ENCODE assay signal across 1 cellular context in the genomic region with DNA sequence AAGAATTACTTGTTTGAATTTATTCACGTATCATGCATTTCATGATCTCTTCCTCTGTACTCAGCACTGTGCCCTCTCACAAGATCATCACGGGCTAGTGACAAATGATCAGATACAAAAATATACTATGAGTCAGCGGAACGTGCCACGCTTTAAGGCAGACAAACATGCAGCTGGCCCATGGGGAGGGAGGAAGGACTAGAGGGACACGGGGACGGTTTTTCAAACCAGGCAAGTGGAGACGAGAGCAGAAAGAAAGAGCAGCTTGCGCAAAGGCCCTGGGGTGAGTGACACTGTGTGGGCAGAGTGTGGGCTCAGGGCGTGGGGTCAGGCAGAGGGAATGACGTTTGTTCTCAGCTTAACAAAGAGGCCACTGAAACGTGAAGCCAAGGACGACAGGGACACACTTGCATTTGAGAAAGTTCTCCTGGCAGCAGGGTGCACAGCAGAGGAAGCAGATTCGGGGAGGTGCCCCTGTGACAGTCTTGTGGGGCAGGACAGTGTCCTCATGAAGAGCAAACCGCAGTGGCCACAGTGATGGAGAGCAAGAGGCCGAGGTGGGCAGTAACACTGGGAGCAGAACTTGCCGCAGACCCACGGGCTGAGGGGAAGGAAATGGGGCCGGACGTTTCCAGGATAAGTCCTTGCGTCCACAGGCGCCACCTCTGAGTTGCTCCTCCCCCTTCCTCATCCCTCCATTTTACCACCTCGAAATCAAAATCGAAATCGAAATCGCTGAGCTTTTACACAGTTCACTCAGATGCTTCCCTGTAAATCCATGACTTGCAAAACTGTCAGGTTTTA.
TF ChIP-seq lines count a peak whose summit lies in the region.

No MANE protein-coding gene starts in this region.

TF ChIP-seq in K562, 482 proteins besides CTCF, POLR2A, EP300 and RAD21 (continues in another document):
- TF ChIP-seq SOX6 (IDR thresholded peaks at IDR 0.05) (peak; percentile 51; the same call in 1 of the 2 replicates), NFRKB (IDR thresholded peaks at IDR 0.05; ENCODE audit: low read depth) (no peak), MAFK (IDR thresholded peaks at IDR 0.05; ENCODE audit: low read length) (peak; percentile 36; the same call in 1 of the 2 replicates), MEF2D (tag; conservative IDR thresholded peaks at IDR 0.05; ENCODE audit: low read depth) (peak; percentile 88), JUND (IDR thresholded peaks at IDR 0.05; ENCODE audit: borderline replicate concordance, low read depth, low read length) (peak; percentile 77; the same call in 1 of the 2 replicates), JUND (tag; IDR thresholded peaks at IDR 0.05; ENCODE audit: borderline replicate concordance, low read depth, low read length) (peak; percentile 63; the same call in 1 of the 3 replicates), ZNF134 (CRISPR knock-in tag; conservative IDR thresholded peaks at IDR 0.05) (no peak), NFE2 (IDR thresholded peaks at IDR 0.05; ENCODE audit: low read depth) (peak; percentile 86), FOXA1 (IDR thresholded peaks at IDR 0.05; ENCODE audit: borderline replicate concordance) (no peak), CREM (IDR thresholded peaks at IDR 0.05; ENCODE audit: low read depth) (0 out of 2 replicates have a peak, but pooled peaks have one; percentile 19), FOSL1 (tag; conservative IDR thresholded peaks at IDR 0.05) (peak; percentile 84), LEF1 (IDR thresholded peaks at IDR 0.05) (peak; percentile 65; the same call in 1 of the 2 replicates), C11orf30 (IDR thresholded peaks at IDR 0.05; ENCODE audit: low read depth) (peak; percentile 84), ZBTB17 (CRISPR knock-in tag; IDR thresholded peaks at IDR 0.05) (peak; percentile 99), ATF1 (CRISPR knock-in tag; IDR thresholded peaks at IDR 0.05) (no peak), ATF1 (tag; IDR thresholded peaks at IDR 0.05) (no peak), ARID1B (IDR thresholded peaks at IDR 0.05) (0 out of 2 replicates have a peak, but pooled peaks have one; percentile 7), SRSF3 (IDR thresholded peaks at IDR 0.05; ENCODE audit: insufficient read depth, low read length) (no peak), BCOR (IDR thresholded peaks at IDR 0.05) (peak; percentile 78), GABPB1 (CRISPR knock-in tag; IDR thresholded peaks at IDR 0.05) (0 out of 2 replicates have a peak, but pooled peaks have one; percentile 21), JUN (IDR thresholded peaks at IDR 0.05; ENCODE audit: borderline replicate concordance, low read depth, low read length) (peak; percentile 57; the same call in 1 of the 2 replicates), JUN (CRISPR knock-in tag; IDR thresholded peaks at IDR 0.05; ENCODE audit: borderline replicate concordance) (no peak), MAFG (tag; conservative IDR thresholded peaks at IDR 0.05) (peak; percentile 92), MAFF (IDR thresholded peaks at IDR 0.05; ENCODE audit: low read length) (peak; percentile 72), KDM1A (IDR thresholded peaks at IDR 0.05) (0 out of 4 replicates have a peak, but pooled peaks of 1 of the 2 experiments have one; percentile 9), ZNF316 (IDR thresholded peaks at IDR 0.05) (peak; percentile 88), CHD2 (IDR thresholded peaks at IDR 0.05; ENCODE audit: low read depth, low read length) (no peak), MEF2A (IDR thresholded peaks at IDR 0.05; ENCODE audit: control insufficient read depth, low read depth, low read length) (peak; percentile 81), MEIS2 (IDR thresholded peaks at IDR 0.05; ENCODE audit: partially characterized antibody) (peak; percentile 49), RBM25 (IDR thresholded peaks at IDR 0.05; ENCODE audit: low read depth, low read length, severe bottlenecking) (peak; percentile 65), POLR3G (IDR thresholded peaks at IDR 0.05; ENCODE audit: extremely low read depth, insufficient read length, insufficient replicate concordance) (no peak), PCBP1 (IDR thresholded peaks at IDR 0.05; ENCODE audit: low read depth, low read length, poor library complexity, severe bottlenecking) (no peak), GABPA (tag; conservative IDR thresholded peaks at IDR 0.05; ENCODE audit: low read depth) (0 out of 2 replicates have a peak, but pooled peaks have one; percentile 16), BHLHE40 (IDR thresholded peaks at IDR 0.05; ENCODE audit: low read length) (peak; percentile 89), SMARCA5 (IDR thresholded peaks at IDR 0.05) (peak; percentile 83; the same call in 1 of the 2 replicates)
- TF ChIP-seq, protein P1, sequence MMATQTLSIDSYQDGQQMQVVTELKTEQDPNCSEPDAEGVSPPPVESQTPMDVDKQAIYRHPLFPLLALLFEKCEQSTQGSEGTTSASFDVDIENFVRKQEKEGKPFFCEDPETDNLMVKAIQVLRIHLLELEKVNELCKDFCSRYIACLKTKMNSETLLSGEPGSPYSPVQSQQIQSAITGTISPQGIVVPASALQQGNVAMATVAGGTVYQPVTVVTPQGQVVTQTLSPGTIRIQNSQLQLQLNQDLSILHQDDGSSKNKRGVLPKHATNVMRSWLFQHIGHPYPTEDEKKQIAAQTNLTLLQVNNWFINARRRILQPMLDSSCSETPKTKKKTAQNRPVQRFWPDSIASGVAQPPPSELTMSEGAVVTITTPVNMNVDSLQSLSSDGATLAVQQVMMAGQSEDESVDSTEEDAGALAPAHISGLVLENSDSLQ (IDR thresholded peaks at IDR 0.05), result peak; percentile 45
- TF ChIP-seq, protein P2, sequence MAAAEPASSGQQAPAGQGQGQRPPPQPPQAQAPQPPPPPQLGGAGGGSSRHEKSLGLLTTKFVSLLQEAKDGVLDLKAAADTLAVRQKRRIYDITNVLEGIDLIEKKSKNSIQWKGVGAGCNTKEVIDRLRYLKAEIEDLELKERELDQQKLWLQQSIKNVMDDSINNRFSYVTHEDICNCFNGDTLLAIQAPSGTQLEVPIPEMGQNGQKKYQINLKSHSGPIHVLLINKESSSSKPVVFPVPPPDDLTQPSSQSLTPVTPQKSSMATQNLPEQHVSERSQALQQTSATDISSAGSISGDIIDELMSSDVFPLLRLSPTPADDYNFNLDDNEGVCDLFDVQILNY (CRISPR knock-in tag; IDR thresholded peaks at IDR 0.05), result no peak
- TF ChIP-seq, protein P3, sequence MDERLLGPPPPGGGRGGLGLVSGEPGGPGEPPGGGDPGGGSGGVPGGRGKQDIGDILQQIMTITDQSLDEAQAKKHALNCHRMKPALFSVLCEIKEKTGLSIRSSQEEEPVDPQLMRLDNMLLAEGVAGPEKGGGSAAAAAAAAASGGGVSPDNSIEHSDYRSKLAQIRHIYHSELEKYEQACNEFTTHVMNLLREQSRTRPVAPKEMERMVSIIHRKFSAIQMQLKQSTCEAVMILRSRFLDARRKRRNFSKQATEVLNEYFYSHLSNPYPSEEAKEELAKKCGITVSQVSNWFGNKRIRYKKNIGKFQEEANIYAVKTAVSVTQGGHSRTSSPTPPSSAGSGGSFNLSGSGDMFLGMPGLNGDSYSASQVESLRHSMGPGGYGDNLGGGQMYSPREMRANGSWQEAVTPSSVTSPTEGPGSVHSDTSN (CRISPR knock-in tag; IDR thresholded peaks at IDR 0.05; ENCODE audit: low read depth), result no peak
- TF ChIP-seq, protein P3 (tag; conservative IDR thresholded peaks at IDR 0.05; ENCODE audit: low read depth), result peak; percentile 45
- TF ChIP-seq, protein P4, sequence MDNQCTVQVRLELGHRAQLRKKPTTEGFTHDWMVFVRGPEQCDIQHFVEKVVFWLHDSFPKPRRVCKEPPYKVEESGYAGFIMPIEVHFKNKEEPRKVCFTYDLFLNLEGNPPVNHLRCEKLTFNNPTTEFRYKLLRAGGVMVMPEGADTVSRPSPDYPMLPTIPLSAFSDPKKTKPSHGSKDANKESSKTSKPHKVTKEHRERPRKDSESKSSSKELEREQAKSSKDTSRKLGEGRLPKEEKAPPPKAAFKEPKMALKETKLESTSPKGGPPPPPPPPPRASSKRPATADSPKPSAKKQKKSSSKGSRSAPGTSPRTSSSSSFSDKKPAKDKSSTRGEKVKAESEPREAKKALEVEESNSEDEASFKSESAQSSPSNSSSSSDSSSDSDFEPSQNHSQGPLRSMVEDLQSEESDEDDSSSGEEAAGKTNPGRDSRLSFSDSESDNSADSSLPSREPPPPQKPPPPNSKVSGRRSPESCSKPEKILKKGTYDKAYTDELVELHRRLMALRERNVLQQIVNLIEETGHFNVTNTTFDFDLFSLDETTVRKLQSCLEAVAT (IDR thresholded peaks at IDR 0.05), result peak in 1 of 2 experiments; percentile 95; a peak in 2 of 4 replicates
- TF ChIP-seq, protein P5, sequence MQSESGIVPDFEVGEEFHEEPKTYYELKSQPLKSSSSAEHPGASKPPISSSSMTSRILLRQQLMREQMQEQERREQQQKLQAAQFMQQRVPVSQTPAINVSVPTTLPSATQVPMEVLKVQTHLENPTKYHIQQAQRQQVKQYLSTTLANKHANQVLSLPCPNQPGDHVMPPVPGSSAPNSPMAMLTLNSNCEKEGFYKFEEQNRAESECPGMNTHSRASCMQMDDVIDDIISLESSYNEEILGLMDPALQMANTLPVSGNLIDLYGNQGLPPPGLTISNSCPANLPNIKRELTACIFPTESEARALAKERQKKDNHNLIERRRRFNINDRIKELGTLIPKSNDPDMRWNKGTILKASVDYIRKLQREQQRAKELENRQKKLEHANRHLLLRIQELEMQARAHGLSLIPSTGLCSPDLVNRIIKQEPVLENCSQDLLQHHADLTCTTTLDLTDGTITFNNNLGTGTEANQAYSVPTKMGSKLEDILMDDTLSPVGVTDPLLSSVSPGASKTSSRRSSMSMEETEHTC (IDR thresholded peaks at IDR 0.05), result peak; percentile 61; the same call in 1 of the 2 replicates
- TF ChIP-seq, protein P6, sequence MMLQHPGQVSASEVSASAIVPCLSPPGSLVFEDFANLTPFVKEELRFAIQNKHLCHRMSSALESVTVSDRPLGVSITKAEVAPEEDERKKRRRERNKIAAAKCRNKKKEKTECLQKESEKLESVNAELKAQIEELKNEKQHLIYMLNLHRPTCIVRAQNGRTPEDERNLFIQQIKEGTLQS (IDR thresholded peaks at IDR 0.05), result peak; percentile 79
- TF ChIP-seq, protein P6 (CRISPR knock-in tag; conservative IDR thresholded peaks at IDR 0.05), result 0 out of 2 replicates have a peak, but pooled peaks have one; percentile 31
- TF ChIP-seq, protein P7, sequence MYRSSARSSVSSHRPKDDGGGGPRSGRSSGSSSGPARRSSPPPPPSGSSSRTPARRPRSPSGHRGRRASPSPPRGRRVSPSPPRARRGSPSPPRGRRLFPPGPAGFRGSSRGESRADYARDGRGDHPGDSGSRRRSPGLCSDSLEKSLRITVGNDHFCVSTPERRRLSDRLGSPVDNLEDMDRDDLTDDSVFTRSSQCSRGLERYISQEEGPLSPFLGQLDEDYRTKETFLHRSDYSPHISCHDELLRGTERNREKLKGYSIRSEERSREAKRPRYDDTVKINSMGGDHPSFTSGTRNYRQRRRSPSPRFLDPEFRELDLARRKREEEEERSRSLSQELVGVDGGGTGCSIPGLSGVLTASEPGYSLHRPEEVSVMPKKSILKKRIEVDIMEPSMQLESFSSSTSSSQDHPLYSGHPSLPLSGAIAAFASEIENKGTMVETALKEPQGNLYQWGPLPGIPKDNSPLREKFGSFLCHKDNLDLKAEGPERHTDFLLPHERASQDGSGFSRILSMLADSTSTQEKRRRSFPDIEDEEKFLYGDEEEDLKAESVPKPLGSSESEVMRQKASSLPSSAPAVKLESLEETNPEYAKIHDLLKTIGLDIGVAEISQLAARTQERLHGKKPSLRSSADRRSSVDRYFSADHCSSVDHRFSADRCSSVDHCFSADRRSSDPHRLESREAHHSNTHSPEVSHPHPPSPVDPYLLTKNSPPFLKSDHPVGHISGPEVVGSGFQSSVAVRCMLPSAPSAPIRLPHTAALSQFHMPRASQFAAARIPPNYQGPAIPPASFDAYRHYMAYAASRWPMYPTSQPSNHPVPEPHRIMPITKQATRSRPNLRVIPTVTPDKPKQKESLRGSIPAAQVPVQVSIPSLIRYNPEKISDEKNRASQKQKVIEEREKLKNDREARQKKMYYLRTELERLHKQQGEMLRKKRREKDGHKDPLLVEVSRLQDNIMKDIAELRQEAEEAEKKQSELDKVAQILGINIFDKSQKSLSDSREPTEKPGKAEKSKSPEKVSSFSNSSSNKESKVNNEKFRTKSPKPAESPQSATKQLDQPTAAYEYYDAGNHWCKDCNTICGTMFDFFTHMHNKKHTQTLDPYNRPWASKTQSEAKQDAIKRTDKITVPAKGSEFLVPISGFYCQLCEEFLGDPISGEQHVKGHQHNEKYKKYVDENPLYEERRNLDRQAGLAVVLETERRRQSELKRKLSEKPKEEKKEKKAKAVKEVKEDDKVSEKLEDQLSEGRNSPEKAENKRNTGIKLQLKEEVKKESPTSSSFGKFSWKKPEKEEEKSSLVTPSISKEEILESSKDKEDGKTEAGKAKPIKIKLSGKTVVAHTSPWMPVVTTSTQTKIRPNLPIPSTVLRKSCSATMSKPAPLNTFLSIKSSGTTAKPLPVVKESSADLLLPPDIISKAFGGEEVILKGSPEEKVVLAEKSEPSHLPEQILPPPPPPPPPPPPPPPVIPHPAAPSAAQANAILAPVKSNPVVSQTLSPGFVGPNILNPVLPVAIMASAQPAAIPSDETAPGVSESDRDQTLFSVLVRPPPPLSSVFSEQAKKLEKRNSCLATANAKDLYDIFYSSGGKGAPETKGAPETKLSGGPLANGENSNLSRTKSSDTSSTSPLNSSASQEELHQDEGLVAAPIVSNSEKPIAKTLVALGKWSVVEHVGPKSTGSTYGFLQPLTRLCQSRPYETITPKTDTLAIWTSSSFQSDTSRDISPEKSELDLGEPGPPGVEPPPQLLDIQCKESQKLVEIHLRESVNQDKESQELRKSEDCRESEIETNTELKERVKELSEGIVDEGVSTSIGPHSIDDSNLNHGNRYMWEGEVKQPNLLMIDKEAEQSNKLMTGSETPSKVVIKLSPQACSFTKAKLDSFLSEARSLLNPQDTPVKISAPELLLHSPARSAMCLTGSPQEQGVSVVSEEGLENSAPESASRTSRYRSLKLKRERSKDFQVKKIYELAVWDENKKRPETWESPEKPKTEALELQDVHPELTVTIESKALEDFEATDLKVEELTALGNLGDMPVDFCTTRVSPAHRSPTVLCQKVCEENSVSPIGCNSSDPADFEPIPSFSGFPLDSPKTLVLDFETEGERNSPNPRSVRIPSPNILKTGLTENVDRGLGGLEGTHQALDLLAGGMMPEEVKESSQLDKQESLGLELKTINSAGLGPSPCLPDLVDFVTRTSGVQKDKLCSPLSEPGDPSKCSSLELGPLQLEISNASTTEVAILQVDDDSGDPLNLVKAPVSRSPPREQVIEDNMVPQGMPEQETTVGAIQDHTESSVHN (IDR thresholded peaks at IDR 0.05; ENCODE audit: borderline replicate concordance in 1 of 2, low read depth in 1 of 2), result peak in 1 of 2 experiments; percentile 76; a peak in 2 of 4 replicates
